11 cellular contexts compared by ENCODE assay signal in the genomic region with DNA sequence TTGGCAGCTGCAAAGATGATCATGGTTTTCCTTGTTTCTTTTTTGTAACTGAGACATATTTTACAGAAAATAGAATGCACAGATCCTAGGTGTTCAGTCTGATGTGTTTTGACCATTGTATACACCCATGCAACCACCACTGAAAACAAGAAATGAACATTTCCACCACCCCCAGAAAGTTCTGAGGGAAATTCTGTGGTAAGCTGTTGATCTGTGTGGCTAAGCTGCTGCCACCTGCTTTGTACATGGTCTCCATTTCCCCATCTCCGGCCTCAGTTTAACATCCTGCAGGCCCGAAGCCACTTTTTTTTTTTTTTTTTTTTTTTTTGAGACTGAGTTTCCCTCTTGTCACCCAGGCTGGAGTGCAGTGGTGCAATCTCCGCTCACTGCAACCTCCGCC.
DNase-seq lines count a peak whose midpoint lies in the region; ATAC-seq lines count a peak whose summit lies in the region.
"Had no signal": no experiment of that assay in that cellular context is flagged by ENCODE, and none has a peak within 500 bp of the region (broad histone marks: within the 10 kb centered on the region; RNA-seq: fewer than 3 reads in every experiment).

No MANE protein-coding gene starts in this region.

- peak; percentile 94 for ATAC-seq in GM18858 (IDR thresholded peaks at IDR 0.05; ENCODE audit: unreplicated experiment)
- peak; percentile 97 for ATAC-seq in GM21423 (IDR thresholded peaks at IDR 0.05; ENCODE audit: unreplicated experiment)
- peak; percentile 85 for ATAC-seq in HG03159 (IDR thresholded peaks at IDR 0.05; ENCODE audit: unreplicated experiment)
- peak; percentile 95 for ATAC-seq in activated T-helper 17 cell treated with anti-CD3 and anti-CD28 coated beads, Interleukin-2, amount 50 U/mL, for 72 hours (replicated peaks)

- peaks cover 6% of the 10 kb centered on the region for H3K4me1 Mint-ChIP-seq in activated T-helper 17 cell treated with anti-CD3 and anti-CD28 coated beads, Interleukin-2, amount 50 U/mL, for 72 hours
- H3K4me1 Mint-ChIP-seq: activated naive CD4-positive, alpha-beta T cell treated with anti-CD3 and anti-CD28 coated beads, Interleukin-2, amount 50 U/mL, for 24 hours had no signal

- H3K27me3 Mint-ChIP-seq in activated T-helper 17 cell treated with anti-CD3 and anti-CD28 coated beads, Interleukin-2, amount 50 U/mL, for 72 hours = no peaks in the 10 kb centered on the region
- H3K27me3 Mint-ChIP-seq: activated naive CD4-positive, alpha-beta T cell treated with anti-CD3 and anti-CD28 coated beads, Interleukin-2, amount 50 U/mL, for 24 hours had no signal

- DNase-seq in T-helper 9 cell = no peak
- no peak for DNase-seq in NCI-H524 treated with DMSO at 0.1 percent for 48 hours (lab: John Stamatoyannopoulos, UW)
- DNase-seq in NCI-H748 (lab: John Stamatoyannopoulos, UW; ENCODE audit: unreplicated experiment) = no peak
- DNase-seq in cerebellar cortex (ENCODE audit: low spot score) = no peak
- DNase-seq: immature natural killer cell, NCI-H2029 treated with DMSO at 0.1 percent for 48 hours had no signal

- H3K36me3 Mint-ChIP-seq in activated T-helper 17 cell treated with anti-CD3 and anti-CD28 coated beads, Interleukin-2, amount 50 U/mL, for 72 hours (ENCODE audit: low read depth) = no peaks in the 10 kb centered on the region
- H3K36me3 Mint-ChIP-seq: activated naive CD4-positive, alpha-beta T cell treated with anti-CD3 and anti-CD28 coated beads, Interleukin-2, amount 50 U/mL, for 24 hours; immature natural killer cell had no signal

- H3K4me3 Mint-ChIP-seq in activated T-helper 17 cell treated with anti-CD3 and anti-CD28 coated beads, Interleukin-2, amount 50 U/mL, for 72 hours = peak overlapping the region; percentile 8
- H3K4me3 Mint-ChIP-seq: activated naive CD4-positive, alpha-beta T cell treated with anti-CD3 and anti-CD28 coated beads, Interleukin-2, amount 50 U/mL, for 24 hours had no signal

- H3K9me3 Mint-ChIP-seq in activated T-helper 17 cell treated with anti-CD3 and anti-CD28 coated beads, Interleukin-2, amount 50 U/mL, for 72 hours = no peaks in the 10 kb centered on the region
- H3K9me3 Mint-ChIP-seq: activated naive CD4-positive, alpha-beta T cell treated with anti-CD3 and anti-CD28 coated beads, Interleukin-2, amount 50 U/mL, for 24 hours; immature natural killer cell had no signal

- H3K27ac Mint-ChIP-seq in activated T-helper 17 cell treated with anti-CD3 and anti-CD28 coated beads, Interleukin-2, amount 50 U/mL, for 72 hours = peak overlapping the region; percentile 77
- H3K27ac Mint-ChIP-seq: activated naive CD4-positive, alpha-beta T cell treated with anti-CD3 and anti-CD28 coated beads, Interleukin-2, amount 50 U/mL, for 24 hours had no signal
